In genomic region chr7:134432296-134433152, GRCh38 we compare ENCODE assay signal across 8 cellular contexts. TPM values are rescaled to one million over a fixed set of nuclear protein-coding genes. Genes with fewer than 3 reads are reported as not detected.
DNase-seq lines count a peak whose midpoint lies in the region; ATAC-seq and TF ChIP-seq lines count a peak whose summit lies in the region.

No MANE protein-coding gene starts in this region.

- DNase-seq in AG09319 (ENCODE audit: extremely low read depth, low read depth) (peak; percentile 87), NCI-H226 (peak; percentile 89), choroid plexus epithelial cell (ENCODE audit: low read depth) (peak; percentile 95), kidney tubule cell (ENCODE audit: low spot score) (peak; percentile 93)
- DNase-seq in activated CD4-positive, alpha-beta T cell treated with anti-CD3 and anti-CD28 coated beads for 36 hours = peak; percentile 85
- DNase-seq in stimulated activated CD4-positive, alpha-beta T cell treated with anti-CD3 and anti-CD28 coated beads, Interleukin-1b, Interleukin-23, amount 100 ng/mL, for 1 hour (ENCODE audit: low read depth in 2 of 2) = peak; percentile 21 to 31

- peak overlapping the region; percentile 84 for H3K27ac Mint-ChIP-seq in activated CD4-positive, alpha-beta T cell treated with anti-CD3 and anti-CD28 coated beads for 36 hours

- TF ChIP-seq POLR2A in GM18951 (IDR thresholded peaks at IDR 0.05; ENCODE audit: extremely low read depth, insufficient read depth, insufficient read length) = peak; percentile 37

- H3K27me3 Mint-ChIP-seq in activated CD4-positive, alpha-beta T cell treated with anti-CD3 and anti-CD28 coated beads for 36 hours = peaks cover 2% of the 10 kb centered on the region

- H3K9me3 Mint-ChIP-seq in activated CD4-positive, alpha-beta T cell treated with anti-CD3 and anti-CD28 coated beads for 36 hours (ENCODE audit: low read depth) = peaks cover 4% of the 10 kb centered on the region

- H3K36me3 Mint-ChIP-seq in activated CD4-positive, alpha-beta T cell treated with anti-CD3 and anti-CD28 coated beads for 36 hours (ENCODE audit: low read depth) = no peaks in the 10 kb centered on the region

- POLR2A ChIA-PET in activated CD4-positive, alpha-beta T cell treated with anti-CD3 and anti-CD28 coated beads for 36 hours (lab: Charles Lee) = interaction anchor here (0.5 to 1.1 kb wide), 5 partner anchors 24 to 1187 kb away, joined by 3 to 7 read pairs (median 3); no protein-coding TSS in a partner anchor

- CTCF ChIA-PET in activated CD4-positive, alpha-beta T cell treated with anti-CD3 and anti-CD28 coated beads for 36 hours (lab: Charles Lee) = interaction anchor here (0.6 to 2.5 kb wide), 37 partner anchors 9 to 615 kb away, joined by 3 to 37 read pairs (median 5); partner anchors contain the start of genes AGBL3, AKR1B1, AKR1B10 and AKR1B15

- H3K4me3 Mint-ChIP-seq in activated CD4-positive, alpha-beta T cell treated with anti-CD3 and anti-CD28 coated beads for 36 hours = peak overlapping the region; percentile 69

- TF ChIP-seq CTCF in AG09319 (IDR thresholded peaks at IDR 0.05; ENCODE audit: low read depth, low read length) (peak; percentile 55), choroid plexus epithelial cell (conservative IDR thresholded peaks at IDR 0.05; ENCODE audit: low read depth, low read length) (peak; percentile 75)

- intact Hi-C loops in activated CD4-positive, alpha-beta T cell treated with anti-CD3 and anti-CD28 coated beads for 36 hours (cut with DNase I, micrococcal nuclease) = loop anchor here (1.0 kb wide), 6 partner anchors 27 to 522 kb away; partner anchors contain the start of genes AKR1B1 (in 2 of the 2) and SLC35B4 (in 1 of the 2)

- peak overlapping the region; percentile 48 for H3K4me3 ChIP-seq in choroid plexus epithelial cell (ENCODE audit: low read depth, low read length)

- in situ Hi-C loops in GM18951 (cut with MboI; ENCODE audit: low sequenced_read_pairs, unreplicated experiment) = no loop called here

- peaks cover 10% of the 10 kb centered on the region for H3K4me1 Mint-ChIP-seq in activated CD4-positive, alpha-beta T cell treated with anti-CD3 and anti-CD28 coated beads for 36 hours

- peak; percentile 96 for ATAC-seq in HG03196 (IDR thresholded peaks at IDR 0.05; ENCODE audit: unreplicated experiment)
- ATAC-seq in activated CD4-positive, alpha-beta T cell treated with anti-CD3 and anti-CD28 coated beads for 36 hours = peak; percentile 94

RNA-seq across cellular contexts. Expression of gene AKR1B1, which starts 26.4 kb away (rescaled TPM):
- 100 to 1,000 TPM in 1 of 2 experiments, 10 to 100 TPM in 1; 88.1 to 120 TPM for total RNA-seq in activated CD4-positive, alpha-beta T cell treated with anti-CD3 and anti-CD28 coated beads for 36 hours

Comparison
In these comparisons a context has a peak if more than half of its experiments do, and no peak if none do; other contexts are left out.
1. Peak in every context shown above with its lines: DNase-seq, ATAC-seq and H3K4me3 ChIP-seq.
2. DNase-seq: peak in every context shown above with its lines; median percentile 95 in choroid plexus epithelial cell; 93 in kidney tubule cell; 89 in NCI-H226; 87 in AG09319; 85 in activated CD4-positive, alpha-beta T cell treated with anti-CD3 and anti-CD28 coated beads for 36 hours; 26 in stimulated activated CD4-positive, alpha-beta T cell treated with anti-CD3 and anti-CD28 coated beads, Interleukin-1b, Interleukin-23, amount 100 ng/mL, for 1 hour.